ENCODE assay signal across 8 cellular contexts in genomic region chr1:162150112-162150511, GRCh38.
"Had no signal": no experiment of that assay in that cellular context is flagged by ENCODE, and none has a peak within 500 bp of the region (broad histone marks: within the 10 kb centered on the region; RNA-seq: fewer than 3 reads in every experiment).

No MANE protein-coding gene starts in this region.

- DNase-seq: GDM1, GF-D8 had no signal

- FAIRE-seq: G401.6, GM12878, GM12891, GM12892, GM18507, GM19239 had no signal

- H3K4me3 ChIP-seq: GM12878 had no signal

- ATAC-seq: GM12878 had no signal
